Comparison of ENCODE assay signal across 1 cellular context in genomic region chr20:48771542-48771941, GRCh38.
A peak's percentile ranks its signal among the peaks of the same experiment; 100 is the strongest.
TF ChIP-seq lines count a peak whose summit lies in the region.

No MANE protein-coding gene starts in this region.

TF ChIP-seq in K562, 482 proteins besides CTCF, POLR2A, EP300 and RAD21 (continued from another document):
- TF ChIP-seq PKNOX1 (IDR thresholded peaks at IDR 0.05) (peak; percentile 40), NRF1 (conservative IDR thresholded peaks at IDR 0.05 in 1 of 2, IDR thresholded peaks at IDR 0.05 in 1 of 2) (no peak), HEY1 (CRISPR knock-in tag; IDR thresholded peaks at IDR 0.05; ENCODE audit: borderline replicate concordance) (no peak), ZHX1 (conservative IDR thresholded peaks at IDR 0.05; ENCODE audit: low read length) (no peak), SRSF7 (optimal IDR thresholded peaks at IDR 0.05; ENCODE audit: low read depth, low read length) (no peak), ELF2 (CRISPR knock-in tag; IDR thresholded peaks at IDR 0.05) (no peak), NR2C2 (CRISPR knock-in tag; IDR thresholded peaks at IDR 0.05) (no peak), NR2C2 (tag; IDR thresholded peaks at IDR 0.05) (no peak), L3MBTL2 (IDR thresholded peaks at IDR 0.05) (peak; percentile 58), HLTF (IDR thresholded peaks at IDR 0.05) (no peak), SMARCA5 (IDR thresholded peaks at IDR 0.05) (no peak), TRIM24 (IDR thresholded peaks at IDR 0.05) (0 out of 4 replicates have a peak, but pooled peaks of 1 of the 2 experiments have one; percentile 23), DACH1 (IDR thresholded peaks at IDR 0.05; ENCODE audit: partially characterized antibody) (peak; percentile 68), RREB1 (CRISPR knock-in tag; IDR thresholded peaks at IDR 0.05) (no peak), NR1H2 (CRISPR knock-in tag; IDR thresholded peaks at IDR 0.05) (peak; percentile 82; the same call in 1 of the 2 replicates), HDAC2 (IDR thresholded peaks at IDR 0.05) (0 out of 2 replicates have a peak, but pooled peaks have one; percentile 14), RBM14 (IDR thresholded peaks at IDR 0.05; ENCODE audit: borderline replicate concordance, insufficient read depth, low read depth, low read length) (no peak), HDAC1 (IDR thresholded peaks at IDR 0.05) (no peak), TFAP4 (CRISPR knock-in tag; IDR thresholded peaks at IDR 0.05; ENCODE audit: borderline replicate concordance) (peak; percentile 99), ATF7 (IDR thresholded peaks at IDR 0.05) (peak; percentile 33; the same call in 1 of the 2 replicates), PURB (CRISPR knock-in tag; IDR thresholded peaks at IDR 0.05; ENCODE audit: low read depth) (no peak), MCM7 (IDR thresholded peaks at IDR 0.05) (no peak), ZFP36 (IDR thresholded peaks at IDR 0.05; ENCODE audit: low read depth, low read length, partially characterized antibody) (peak; percentile 13), JUND (IDR thresholded peaks at IDR 0.05; ENCODE audit: borderline replicate concordance, low read depth, low read length) (peak; percentile 41; the same call in 1 of the 2 replicates), JUND (tag; IDR thresholded peaks at IDR 0.05; ENCODE audit: borderline replicate concordance, low read depth, low read length) (no peak; the same call in 2 of the 3 replicates), ZBTB40 (IDR thresholded peaks at IDR 0.05) (no peak), ZBTB40 (CRISPR knock-in tag; IDR thresholded peaks at IDR 0.05) (no peak), FIP1L1 (IDR thresholded peaks at IDR 0.05; ENCODE audit: low read depth, low read length, poor library complexity, severe bottlenecking) (no peak), THAP7 (CRISPR knock-in tag; IDR thresholded peaks at IDR 0.05) (no peak), CBFA2T2 (conservative IDR thresholded peaks at IDR 0.05) (peak; percentile 53; the same call in 1 of the 2 replicates), TCF7 (IDR thresholded peaks at IDR 0.05; ENCODE audit: borderline replicate concordance) (no peak), ILF3 (IDR thresholded peaks at IDR 0.05; ENCODE audit: borderline replicate concordance) (no peak), CREB5 (CRISPR knock-in tag; IDR thresholded peaks at IDR 0.05) (no peak), TAL1 (IDR thresholded peaks at IDR 0.05) (peak; percentile 62), NFATC3 (IDR thresholded peaks at IDR 0.05) (no peak), DPF2 (IDR thresholded peaks at IDR 0.05) (peak; percentile 62), THRB (CRISPR knock-in tag; conservative IDR thresholded peaks at IDR 0.05) (no peak), ZNF764 (CRISPR knock-in tag; IDR thresholded peaks at IDR 0.05; ENCODE audit: low read depth) (no peak)
